ENCODE assay signal across 8 cellular contexts in the genomic region with DNA sequence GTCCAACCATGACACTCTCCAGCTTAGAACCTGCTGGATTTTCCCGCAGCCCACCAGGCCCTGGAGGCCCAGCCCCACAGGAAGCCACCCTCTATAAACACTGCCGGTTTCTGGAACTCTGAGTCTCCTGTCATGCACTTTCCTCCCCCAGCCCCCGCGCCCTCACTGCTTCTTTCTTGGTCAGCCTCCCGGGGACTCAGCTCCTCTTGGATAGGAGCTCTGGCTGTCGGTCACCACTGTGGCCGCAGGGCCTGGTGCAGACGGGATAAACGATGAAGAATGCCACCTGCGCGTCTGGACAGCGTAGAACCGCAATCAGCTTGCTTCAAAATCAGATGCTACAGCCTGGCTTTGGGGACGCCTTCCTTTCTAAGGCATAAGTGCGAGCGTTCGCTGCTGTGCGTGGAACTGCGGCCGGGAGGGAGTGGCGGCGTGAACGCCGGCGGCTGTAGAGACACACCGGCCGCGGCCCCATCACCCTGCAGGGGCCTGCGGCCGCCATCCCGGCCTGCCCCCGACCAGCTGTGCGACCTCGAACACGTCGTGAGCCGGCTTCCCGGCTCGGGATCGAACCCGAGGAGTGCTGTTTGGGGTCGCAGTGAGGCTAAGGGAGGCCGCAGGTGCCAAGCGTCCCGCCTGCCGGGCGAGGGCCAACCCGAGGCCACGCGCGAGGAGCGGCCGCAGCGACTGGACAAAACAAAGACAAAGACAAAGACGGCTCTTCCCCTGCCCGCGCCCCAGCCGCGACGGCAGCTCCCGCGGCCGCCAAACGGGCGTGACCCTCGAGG. TPM values are rescaled to one million over a fixed set of nuclear protein-coding genes. Genes with fewer than 3 reads are reported as not detected.
DNase-seq lines count a peak whose midpoint lies in the region; ATAC-seq, FAIRE-seq and TF ChIP-seq lines count a peak whose summit lies in the region.

No MANE protein-coding gene starts in this region.

- peak overlapping the region; percentile 93 for H3K9ac ChIP-seq in NT2/D1 (ENCODE audit: insufficient read length, low read depth)
- H3K9ac ChIP-seq in stomach smooth muscle (ENCODE audit: low read length in 2 of 2) = peak overlapping the region; percentile 82 to 87

- no peak for FAIRE-seq in GM12891 (lab: Jason Lieb, UNC)

- no peaks in the 10 kb centered on the region for H3K9me3 Mint-ChIP-seq in T-helper 1 cell treated with Interleukin-12 subunit alpha and Interleukin-12 subunit beta and Interleukin-4 antibody, amounts not matched to agents 30 μg/mL and 1 μg/mL, for 36 hours

- TF ChIP-seq POLR2A in GM12891 (IDR thresholded peaks at IDR 0.05; ENCODE audit: low read depth, low read length) = no peak

- H3K36me3 ChIP-seq in NT2/D1 (ENCODE audit: insufficient read depth, insufficient read length, low read length) (peaks cover 22% of the 10 kb centered on the region), stomach smooth muscle (ENCODE audit: control insufficient read depth in 2 of 2, insufficient read depth in 2 of 2, low read length in 2 of 2) (no peaks in the 10 kb centered on the region)

- H3K4me3 Mint-ChIP-seq in T-helper 1 cell treated with Interleukin-12 subunit alpha and Interleukin-12 subunit beta and Interleukin-4 antibody, amounts not matched to agents 30 μg/mL and 1 μg/mL, for 36 hours = peak overlapping the region; percentile 89

- H3K4me1 Mint-ChIP-seq in T-helper 1 cell treated with Interleukin-12 subunit alpha and Interleukin-12 subunit beta and Interleukin-4 antibody, amounts not matched to agents 30 μg/mL and 1 μg/mL, for 36 hours (ENCODE audit: low read depth) = peaks cover 52% of the 10 kb centered on the region

- no peaks in the 10 kb centered on the region for H3K9me3 ChIP-seq in NT2/D1 (ENCODE audit: insufficient read depth, low read length)
- no peaks in the 10 kb centered on the region for H3K9me3 ChIP-seq in stomach smooth muscle (ENCODE audit: control insufficient read depth in 2 of 2, low read length in 2 of 2)

- H3K4me3 ChIP-seq in NT2/D1 (ENCODE audit: insufficient read length, low read depth) (peak overlapping the region; percentile 92), stomach smooth muscle (ENCODE audit: low read length in 2 of 2) (peak overlapping the region; percentile 86 to 90)

- intact Hi-C loops in left colon (cut with DNase I, micrococcal nuclease) = no loop called here

- peaks cover 9% of the 10 kb centered on the region for H3K36me3 Mint-ChIP-seq in T-helper 1 cell treated with Interleukin-12 subunit alpha and Interleukin-12 subunit beta and Interleukin-4 antibody, amounts not matched to agents 30 μg/mL and 1 μg/mL, for 36 hours (ENCODE audit: low read depth)

- DNase-seq in T-helper 1 cell (no peak), NT2/D1 (ENCODE audit: low read depth, low spot score) (no peak), cerebellum (ENCODE audit: low spot score) (peak; percentile 46), left colon (peak; percentile 58 to 59), GM12891 (ENCODE audit: insufficient read length, low spot score) (no peak)

- H3K27ac ChIP-seq in stomach smooth muscle (ENCODE audit: low read length) = peak overlapping the region; percentile 88

- ATAC-seq in left colon = peak; percentile 1
- no peak for ATAC-seq in HG02970 (IDR thresholded peaks at IDR 0.05; ENCODE audit: low FRiP score, unreplicated experiment)

- H3K27me3 Mint-ChIP-seq in T-helper 1 cell treated with Interleukin-12 subunit alpha and Interleukin-12 subunit beta and Interleukin-4 antibody, amounts not matched to agents 30 μg/mL and 1 μg/mL, for 36 hours (ENCODE audit: low read depth) = no peaks in the 10 kb centered on the region

- H3K4me1 ChIP-seq in NT2/D1 (ENCODE audit: insufficient read depth, insufficient read length) (peaks cover 18% of the 10 kb centered on the region), stomach smooth muscle (ENCODE audit: control insufficient read depth, insufficient read depth, low read length) (peaks cover 51% of the 10 kb centered on the region)

- H3K27me3 ChIP-seq in NT2/D1 (ENCODE audit: insufficient read depth, insufficient read length) = peaks cover 20% of the 10 kb centered on the region
- no peaks in the 10 kb centered on the region for H3K27me3 ChIP-seq in stomach smooth muscle (ENCODE audit: control insufficient read depth in 1 of 2, insufficient read depth in 2 of 2, low read length in 2 of 2)

- H3K27ac Mint-ChIP-seq in T-helper 1 cell treated with Interleukin-12 subunit alpha and Interleukin-12 subunit beta and Interleukin-4 antibody, amounts not matched to agents 30 μg/mL and 1 μg/mL, for 36 hours = peak overlapping the region; percentile 68

TF ChIP-seq in GM12891, 5 proteins besides CTCF, POLR2A, EP300 and RAD21:
- TF ChIP-seq TAF1 (IDR thresholded peaks at IDR 0.05; ENCODE audit: low read depth, low read length) (no peak), POLR2AphosphoS5 (IDR thresholded peaks at IDR 0.05; ENCODE audit: low read depth, low read length) (no peak), POU2F2 (IDR thresholded peaks at IDR 0.05; ENCODE audit: low read depth, low read length) (no peak), SPI1 (IDR thresholded peaks at IDR 0.05; ENCODE audit: low read depth, low read length) (no peak), PAX5 (IDR thresholded peaks at IDR 0.05; ENCODE audit: insufficient read depth, low read length, severe bottlenecking) (no peak)

RNA-seq across cellular contexts. Expression of a gene that starts 0.7 kb away (rescaled TPM):
- total RNA-seq in cerebellum = 93.7 TPM
- 100 to 1,000 TPM; 206 to 380 TPM for total RNA-seq in left colon
- 26.6 TPM for polyA plus RNA-seq in GM12891 (2012; ENCODE audit: low read depth, missing spikeins)

RNA-seq across cellular contexts. Expression of a gene that starts 47.9 kb away (rescaled TPM):
- total RNA-seq in cerebellum (6.8 TPM), left colon (10 to 100 TPM in 1 of 2 donors, 1 to 10 TPM in 1; 6.8 to 33.1 TPM)
- 62.1 TPM for polyA plus RNA-seq in GM12891 (2012; ENCODE audit: low read depth, missing spikeins)

RNA-seq across cellular contexts. Expression of a gene that starts 54.9 kb away (rescaled TPM):
- total RNA-seq in cerebellum = 43.8 TPM
- 10 to 100 TPM; 67.3 to 73.2 TPM for total RNA-seq in left colon
- polyA plus RNA-seq in GM12891 (2012; ENCODE audit: low read depth, missing spikeins) = 67.9 TPM

Comparison
In these comparisons a context has a peak if more than half of its experiments do, and no peak if none do; other contexts are left out.
1. DNase-seq: peak in cerebellum (single experiment) and left colon (2 of 2); none in T-helper 1 cell (0 of 5), NT2/D1 (single experiment) and GM12891 (single experiment).